Comparison of ENCODE assay signal across 19 cellular contexts in genomic region chr22:17234144-17234623, GRCh38. TPM values are rescaled to one million over a fixed set of nuclear protein-coding genes. Genes with fewer than 3 reads are reported as not detected.
DNase-seq lines count a peak whose midpoint lies in the region; ATAC-seq and TF ChIP-seq lines count a peak whose summit lies in the region.
"Had no signal": no experiment of that assay in that cellular context is flagged by ENCODE, and none has a peak within 500 bp of the region (broad histone marks: within the 10 kb centered on the region; RNA-seq: fewer than 3 reads in every experiment).

No MANE protein-coding gene starts in this region.

- no peaks in the 10 kb centered on the region for H3K9me3 ChIP-seq in NT2/D1 (ENCODE audit: insufficient read depth, low read length)
- H3K9me3 ChIP-seq in neuronal stem cell (replicated peaks in 1 of 2; ENCODE audit: control insufficient read depth in 2 of 2, insufficient read depth in 1 of 2, low read depth in 1 of 2, low read length in 2 of 2): no peaks in the 10 kb centered on the region
- H3K9me3 ChIP-seq: ascending aorta, esophagus squamous epithelium had no signal

- H2AFZ ChIP-seq in neuronal stem cell (ENCODE audit: low read length): no peak overlapping the region

- H3K79me1 ChIP-seq in neuronal stem cell (ENCODE audit: low read depth, low read length): no peaks in the 10 kb centered on the region

- DNase-seq in EL (peak; percentile 42), NT2/D1 (ENCODE audit: low read depth, low spot score) (peak; percentile 87), glutamatergic neuron (peak; percentile 54), neuronal stem cell (ENCODE audit: low spot score) (peak; percentile 59), HFFc6 (no peak)
- no peak for DNase-seq in stimulated activated CD4-positive, alpha-beta T cell treated with anti-CD3 and anti-CD28 coated beads, Interleukin-12 subunit alpha, Interleukin-12 subunit beta, amount 100 ng/mL, for 4 hours
- DNase-seq: activated CD8-positive, alpha-beta T cell treated with anti-CD3 and anti-CD28 coated beads for 36 hours; DMS153; esophagus squamous epithelium; IMR-90; NCI-H1092 treated with DMSO at 0.1 percent for 48 hours; NCI-H2171; SIG-M5 had no signal

- no peak overlapping the region for H4K8ac ChIP-seq in neuronal stem cell (ENCODE audit: low read depth, low read length)

- H3K27me3 ChIP-seq in NT2/D1 (ENCODE audit: insufficient read depth, insufficient read length) (no peaks in the 10 kb centered on the region), neuronal stem cell (ENCODE audit: control insufficient read depth in 3 of 3, insufficient read depth in 3 of 3, low read depth in 1 of 3, low read length in 3 of 3) (peaks cover 0 to 9% (median 0%) of the 10 kb centered on the region in 3 experiments)
- H3K27me3 ChIP-seq: ascending aorta had no signal

- peak overlapping the region; percentile 1 for H2BK15ac ChIP-seq in neuronal stem cell (ENCODE audit: low read length)

- no peak overlapping the region for H3K23ac ChIP-seq in neuronal stem cell (ENCODE audit: low read depth, low read length, poor library complexity)

- H3K27ac ChIP-seq in neuronal stem cell (replicated peaks; ENCODE audit: low read length): no peak overlapping the region
- H3K27ac ChIP-seq: ascending aorta, esophagus squamous epithelium had no signal

- ATAC-seq in GM19455 (IDR thresholded peaks at IDR 0.05; ENCODE audit: unreplicated experiment) (no peak), GM19351 (IDR thresholded peaks at IDR 0.05; ENCODE audit: unreplicated experiment) (no peak)
- ATAC-seq: activated CD8-positive, alpha-beta T cell treated with anti-CD3 and anti-CD28 coated beads for 36 hours had no signal

- H2BK12ac ChIP-seq in neuronal stem cell (ENCODE audit: low read length): no peak overlapping the region

- H4K91ac ChIP-seq in neuronal stem cell (ENCODE audit: low read depth, low read length, poor library complexity): no peak overlapping the region

- H3K14ac ChIP-seq in neuronal stem cell (ENCODE audit: low read length): no peak overlapping the region

- H3K27ac Mint-ChIP-seq in glutamatergic neuron (ENCODE audit: unreplicated experiment): no peak overlapping the region
- H3K27ac Mint-ChIP-seq in HFFc6: no peak overlapping the region
- H3K27ac Mint-ChIP-seq: activated CD8-positive, alpha-beta T cell treated with anti-CD3 and anti-CD28 coated beads for 36 hours; activated T-helper 2 cell treated with anti-CD3 and anti-CD28 coated beads, Interferon-gamma antibody, Interleukin-2, Interleukin-4, amounts not matched to agents 10 μg/mL and 5 μg/mL and 100 μg/mL, durations not matched to agents 14 hours and 24 hours and 36 hours; mesothelial cell of epicardium had no signal

- H3K9ac ChIP-seq in NT2/D1 (ENCODE audit: insufficient read length, low read depth) (peak overlapping the region; percentile 79), neuronal stem cell (ENCODE audit: low read depth, low read length, poor library complexity) (no peak overlapping the region)

- peak overlapping the region; percentile 25 for H3K4me3 ChIP-seq in NT2/D1 (ENCODE audit: insufficient read length, low read depth)
- no peak overlapping the region for H3K4me3 ChIP-seq in neuronal stem cell (ENCODE audit: low read length in 2 of 2)
- H3K4me3 ChIP-seq: ascending aorta, esophagus squamous epithelium, smooth muscle cell had no signal

- no peak for TF ChIP-seq CTCF in glutamatergic neuron (IDR thresholded peaks at IDR 0.05; ENCODE audit: partially characterized antibody, unreplicated experiment)
- TF ChIP-seq CTCF in HFFc6 (IDR thresholded peaks at IDR 0.05): no peak

- H3K4me1 ChIP-seq in NT2/D1 (ENCODE audit: insufficient read depth, insufficient read length): peaks cover 11% of the 10 kb centered on the region
- H3K4me1 ChIP-seq in neuronal stem cell (ENCODE audit: control insufficient read depth in 2 of 2, insufficient read depth in 1 of 2, low read depth in 1 of 2, low read length in 2 of 2): peaks cover 8 to 15% of the 10 kb centered on the region in 2 donors
- H3K4me1 ChIP-seq: ascending aorta had no signal

- no peak overlapping the region for H3K4ac ChIP-seq in neuronal stem cell (ENCODE audit: low read length)

- no CpG with 5 or more reads among the region's 15 CpGs for WGBS in neuronal stem cell (ENCODE audit: extremely low coverage in 2 of 2, insufficient read length in 2 of 2, insufficient replicate concordance in 1 of 2), 2 donors

- peaks cover 12% of the 10 kb centered on the region for H3K27me3 Mint-ChIP-seq in glutamatergic neuron (ENCODE audit: unreplicated experiment)
- peaks cover 13% of the 10 kb centered on the region for H3K27me3 Mint-ChIP-seq in HFFc6 (ENCODE audit: insufficient read depth)
- H3K27me3 Mint-ChIP-seq: activated CD8-positive, alpha-beta T cell treated with anti-CD3 and anti-CD28 coated beads for 36 hours had no signal

- H3K9me3 Mint-ChIP-seq in glutamatergic neuron (ENCODE audit: unreplicated experiment) (peaks cover 2% of the 10 kb centered on the region), HFFc6 (peaks cover 13% of the 10 kb centered on the region)
- H3K9me3 Mint-ChIP-seq: activated CD8-positive, alpha-beta T cell treated with anti-CD3 and anti-CD28 coated beads for 36 hours; activated T-helper 2 cell treated with anti-CD3 and anti-CD28 coated beads, Interferon-gamma antibody, Interleukin-2, Interleukin-4, amounts not matched to agents 10 μg/mL and 5 μg/mL and 100 μg/mL, durations not matched to agents 14 hours and 24 hours and 36 hours; mesothelial cell of epicardium had no signal

- H3K4me3 Mint-ChIP-seq in glutamatergic neuron (ENCODE audit: unreplicated experiment): no peak overlapping the region
- H3K4me3 Mint-ChIP-seq in HFFc6: no peak overlapping the region
- H3K4me3 Mint-ChIP-seq: activated CD8-positive, alpha-beta T cell treated with anti-CD3 and anti-CD28 coated beads for 36 hours; mesothelial cell of epicardium had no signal

- H2BK120ac ChIP-seq in neuronal stem cell (ENCODE audit: low read depth, low read length): no peak overlapping the region

- H3K4me1 Mint-ChIP-seq in glutamatergic neuron (ENCODE audit: low read depth, unreplicated experiment) (peaks cover 14% of the 10 kb centered on the region), HFFc6 (ENCODE audit: low read depth) (no peaks in the 10 kb centered on the region)

- H2BK5ac ChIP-seq in neuronal stem cell (ENCODE audit: low read length): no peak overlapping the region

- H2AK5ac ChIP-seq in neuronal stem cell (ENCODE audit: low read depth, low read length): no peak overlapping the region

- no peak overlapping the region for H3K18ac ChIP-seq in neuronal stem cell (ENCODE audit: low read length)

- no peaks in the 10 kb centered on the region for H3K36me3 Mint-ChIP-seq in glutamatergic neuron (ENCODE audit: unreplicated experiment)
- no peaks in the 10 kb centered on the region for H3K36me3 Mint-ChIP-seq in HFFc6 (ENCODE audit: low read depth)
- H3K36me3 Mint-ChIP-seq: mesothelial cell of epicardium had no signal

- H3K4me2 ChIP-seq in neuronal stem cell (ENCODE audit: insufficient read depth, low read length, poor library complexity, severe bottlenecking): no peak overlapping the region
- H3K4me2 ChIP-seq: smooth muscle cell had no signal

- H3K36me3 ChIP-seq in NT2/D1 (ENCODE audit: insufficient read depth, insufficient read length, low read length) (no peaks in the 10 kb centered on the region), neuronal stem cell (replicated peaks in 1 of 2; ENCODE audit: control insufficient read depth in 2 of 2, insufficient read depth in 2 of 2, low read length in 2 of 2) (no peaks in the 10 kb centered on the region)
- H3K36me3 ChIP-seq: ascending aorta, esophagus squamous epithelium had no signal

RNA-seq across cellular contexts. Expression of gene ADA2, which starts 14.9 kb away (rescaled TPM):
- total RNA-seq in glutamatergic neuron (ENCODE audit: unreplicated experiment): 49.7 TPM
- polyA plus RNA-seq in neuronal stem cell (2013, experiment 1 of 2): 35.3 TPM
- polyA plus RNA-seq in neuronal stem cell (2013, experiment 2 of 2): 35.4 TPM
- total RNA-seq in HFFc6 (2021; fragmentation: NEBNext Ultra II Directional; extraction: Animal tissue kit (Norgen Biotek cat#: 25700)): under 1 TPM; 0.19 to 0.73 (median 0.38) TPM
- total RNA-seq: ascending aorta had no signal

Comparison
In these comparisons a context has a peak if more than half of its experiments do, and no peak if none do; other contexts are left out.
1. DNase-seq: peak in EL (single experiment), NT2/D1 (single experiment), glutamatergic neuron (single experiment) and neuronal stem cell (single experiment); none in HFFc6 (single experiment) and stimulated activated CD4-positive, alpha-beta T cell treated with anti-CD3 and anti-CD28 coated beads, Interleukin-12 subunit alpha, Interleukin-12 subunit beta, amount 100 ng/mL, for 4 hours (single experiment).
2. RNA of gene ADA2, which starts 14.9 kb away (total RNA-seq): 49.7 TPM in glutamatergic neuron (single experiment); 0.19 to 0.73 TPM in HFFc6; every median in the first group is over 10 times any median in the second.